Comparison of ENCODE assay signal across 8 cellular contexts in the genomic region with DNA sequence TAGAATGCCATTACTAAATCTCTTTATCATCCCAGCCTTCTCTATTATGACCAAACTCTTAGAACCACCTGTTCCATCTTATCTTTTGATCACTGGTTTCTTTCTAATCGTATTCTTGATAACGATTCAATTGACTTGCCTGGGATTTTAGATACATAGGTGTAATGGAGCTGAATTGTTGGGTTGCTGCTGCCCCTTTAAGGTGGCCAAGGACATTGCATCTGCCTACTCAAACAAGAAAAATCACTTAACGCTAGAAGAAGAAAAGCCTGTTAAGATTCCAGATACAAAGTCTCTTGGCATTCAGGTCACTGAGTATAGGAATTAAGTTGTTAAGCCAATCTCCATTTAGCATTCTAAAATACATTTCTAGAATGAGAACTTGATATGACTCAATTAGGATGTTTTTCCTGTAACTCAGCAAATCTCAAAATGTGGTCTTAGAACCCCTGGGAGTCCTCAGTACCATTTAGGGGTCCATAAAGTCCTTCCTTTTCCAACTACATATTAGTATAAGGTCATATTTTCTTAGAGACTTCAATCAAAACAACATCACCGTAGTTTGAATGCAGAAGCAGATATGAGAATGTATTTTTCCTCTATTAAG. TPM values are rescaled to one million over a fixed set of nuclear protein-coding genes. Genes with fewer than 3 reads are reported as not detected.
DNase-seq lines count a peak whose midpoint lies in the region; ATAC-seq and TF ChIP-seq lines count a peak whose summit lies in the region.

No MANE protein-coding gene starts in this region.

- WGBS in heart right ventricle, 2 donors, result 7 to 14% methylated on average over 4 of the region's 4 CpGs

- peak; percentile 57 for TF ChIP-seq CTCF in GM12864 (IDR thresholded peaks at IDR 0.05; ENCODE audit: low read depth, low read length, missing control alignments)
- TF ChIP-seq CTCF in WI38 (IDR thresholded peaks at IDR 0.05; ENCODE audit: low read depth, low read length), result peak; percentile 43; the same call in 1 of the 2 replicates
- TF ChIP-seq CTCF in heart right ventricle (IDR thresholded peaks at IDR 0.05), result peak in 8 of 9 donors; percentile 35 to 71 (median 57)
- TF ChIP-seq CTCF in retinal pigment epithelial cell (conservative IDR thresholded peaks at IDR 0.05; ENCODE audit: low read depth, low read length), result peak; percentile 81

- intact Hi-C loops in heart right ventricle (cut with DNase I), result loop anchor here in 2 of 10 donors (5.0 kb wide), 2 partner anchors 68 to 73 kb away; no protein-coding TSS in a partner anchor

- H3K79me2 ChIP-seq in ACC112 (ENCODE audit: control insufficient read depth, insufficient read depth, low read length, unreplicated experiment), result peaks cover 17% of the 10 kb centered on the region

- H3K4me1 ChIP-seq in ACC112 (ENCODE audit: control insufficient read depth, insufficient read depth, low read length, unreplicated experiment) (peaks cover 11% of the 10 kb centered on the region), heart right ventricle (peaks cover 0 to 29% (median 7%) of the 10 kb centered on the region in 9 donors)

- peak in 7 of 8 donors; percentile 62 to 75 (median 70) for ATAC-seq in heart right ventricle

- no peak overlapping the region for H3K4me3 ChIP-seq in ACC112 (ENCODE audit: low read depth, low read length)
- H3K4me3 ChIP-seq in GM12864 (ENCODE audit: low read depth, low read length), result no peak overlapping the region
- H3K4me3 ChIP-seq in WI38 (ENCODE audit: low read depth, low read length), result no peak overlapping the region
- peak overlapping the region in 5 of 10 donors; percentile 14 to 28 (median 23) for H3K4me3 ChIP-seq in heart right ventricle
- no peak overlapping the region for H3K4me3 ChIP-seq in retinal pigment epithelial cell (ENCODE audit: low read length)

- 0 out of 2 replicates have a peak, but pooled peaks cover 3% of the 10 kb centered on the region for H3K36me3 ChIP-seq in ACC112 (ENCODE audit: insufficient read depth, low read length)
- peaks cover 0 to 19% (median 0%) of the 10 kb centered on the region in 9 donors for H3K36me3 ChIP-seq in heart right ventricle

- no peak overlapping the region for H3K27ac ChIP-seq in ACC112 (ENCODE audit: low read depth, low read length)
- H3K27ac ChIP-seq in heart right ventricle, result peak overlapping the region in 7 of 10 donors; percentile 44 to 73 (median 62)

- peak overlapping the region; percentile 17 for H2AFZ ChIP-seq in ACC112 (ENCODE audit: low read length, unreplicated experiment)

- DNase-seq in GM12864 (ENCODE audit: low read depth), result peak; percentile 21
- peak; percentile 16 for DNase-seq in NCI-H1694 (lab: John Stamatoyannopoulos, UW)
- no peak for DNase-seq in heart right ventricle
- peak; percentile 37 for DNase-seq in retinal pigment epithelial cell (ENCODE audit: low read depth)
- DNase-seq in NK-92 (lab: John Stamatoyannopoulos, UW; ENCODE audit: unreplicated experiment), result no peak
- DNase-seq in activated T-cell treated with anti-CD3 and anti-CD28 coated beads, Interleukin-2, amount 50 U/mL, for 1 hour, result no peak

- H3K27me3 ChIP-seq in ACC112 (ENCODE audit: insufficient read depth, low read length) (no peaks in the 10 kb centered on the region), heart right ventricle (no peaks in the 10 kb centered on the region)

- H3K9me3 ChIP-seq in heart right ventricle, result no peaks in the 10 kb centered on the region

RNA-seq across cellular contexts. Expression of a gene that starts 12.4 kb away (rescaled TPM):
- total RNA-seq in heart right ventricle, result 100 to 1,000 TPM; 248 to 479 (median 396) TPM
- 1,000 to 10,000 TPM in 1 of 2 donors, 100 to 1,000 TPM in 1; 277 to 1,016 TPM for polyA plus RNA-seq in heart right ventricle

Comparison
In these comparisons a context has a peak if more than half of its experiments do, and no peak if none do; other contexts are left out.
1. DNase-seq: peak in GM12864 (single experiment), NCI-H1694 (single experiment) and retinal pigment epithelial cell (single experiment); none in heart right ventricle (0 of 2), NK-92 (single experiment) and activated T-cell treated with anti-CD3 and anti-CD28 coated beads, Interleukin-2, amount 50 U/mL, for 1 hour (single experiment).
2. Peak in every context shown above with its lines, with median percentiles within 50 percentile points of each other: CTCF ChIP-seq.